37 cellular contexts compared by ENCODE assay signal in the genomic region with DNA sequence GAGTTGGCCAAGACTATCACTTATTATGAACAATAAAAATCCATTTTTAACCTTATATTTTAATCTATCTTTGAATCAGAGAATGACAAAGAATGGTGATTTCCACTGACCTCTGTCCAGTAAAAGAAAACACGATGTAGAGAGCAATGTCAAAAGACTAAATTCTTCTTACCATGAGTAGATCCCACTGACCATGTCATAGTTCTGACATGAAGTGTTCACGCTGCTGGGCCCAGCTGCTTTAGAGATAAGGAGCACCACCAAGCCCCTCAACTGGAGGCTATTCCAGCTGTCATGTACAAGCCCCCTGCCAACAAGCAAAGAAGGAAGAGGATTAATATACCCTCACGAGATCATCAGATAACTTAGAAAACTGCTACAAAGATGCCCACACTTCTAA.
"Had no signal": no experiment of that assay in that cellular context is flagged by ENCODE, and none has a peak within 500 bp of the region (broad histone marks: within the 10 kb centered on the region; RNA-seq: fewer than 3 reads in every experiment).

No MANE protein-coding gene starts in this region.

- H3K4me3 Mint-ChIP-seq: activated naive CD4-positive, alpha-beta T cell treated with anti-CD3 and anti-CD28 coated beads for 36 hours; activated naive CD4-positive, alpha-beta T cell treated with anti-CD3 and anti-CD28 coated beads, Interleukin-2, amount 10 ng/mL, durations not matched to agents 7 days and 5 days; activated naive CD4-positive, alpha-beta T cell treated with anti-CD3 and anti-CD28 coated beads, Interleukin-2, amount 50 U/mL, for 24 hours; activated naive CD8-positive, alpha-beta T cell; activated naive CD8-positive, alpha-beta T cell treated with anti-CD3 and anti-CD28 coated beads for 36 hours; activated naive CD8-positive, alpha-beta T cell treated with anti-CD3 and anti-CD28 coated beads, Interleukin-2, amount 10 ng/mL, durations not matched to agents 7 days and 5 days; activated naive CD8-positive, alpha-beta T cell treated with anti-CD3 and anti-CD28 coated beads, Interleukin-2, amount 50 U/mL, for 24 hours; activated T-cell treated with anti-CD3 and anti-CD28 coated beads, Interleukin-2, amount 50 U/mL, for 24 hours; activated T-cell treated with anti-CD3 and anti-CD28 coated beads, Interleukin-2, amount 50 U/mL, for 4 hours; activated T-cell treated with anti-CD3 and anti-CD28 coated beads, Interleukin-2, amount 50 U/mL, for 72 hours; activated T-helper 1 cell treated with anti-CD3 and anti-CD28 coated beads, Interleukin-12 subunit alpha, Interleukin-12 subunit beta, Interleukin-2, Interleukin-4 antibody, amounts not matched to agents 30 ng/mL and 10 ng/mL and 1 ng/mL, durations not matched to agents 14 hours and 24 hours and 36 hours; activated T-helper 17 cell treated with anti-CD3 and anti-CD28 coated beads, Interleukin-2, amount 50 U/mL, for 72 hours; brain; central memory CD8-positive, alpha-beta T cell had no signal

- H3K4me1 ChIP-seq: ascending aorta, body of pancreas, breast epithelium had no signal

- ATAC-seq: activated naive CD4-positive, alpha-beta T cell treated with anti-CD3 and anti-CD28 coated beads, Interleukin-2, amount 50 U/mL, for 72 hours; activated naive CD8-positive, alpha-beta T cell treated with anti-CD3 and anti-CD28 coated beads, Interleukin-2, amount 50 U/mL, for 24 hours; activated T-cell treated with anti-CD3 and anti-CD28 coated beads, Interleukin-2, amount 50 U/mL, for 4 hours; activated T-cell treated with anti-CD3 and anti-CD28 coated beads, Interleukin-2, amount 50 U/mL, for 72 hours; activated T-helper 17 cell treated with anti-CD3 and anti-CD28 coated beads, Interleukin-2, amount 50 U/mL, for 72 hours; body of pancreas had no signal

- H3K27me3 Mint-ChIP-seq: activated naive CD4-positive, alpha-beta T cell treated with anti-CD3 and anti-CD28 coated beads, Interleukin-2, amount 10 ng/mL, durations not matched to agents 7 days and 5 days; activated naive CD4-positive, alpha-beta T cell treated with anti-CD3 and anti-CD28 coated beads, Interleukin-2, amount 50 U/mL, for 24 hours; activated naive CD8-positive, alpha-beta T cell; activated naive CD8-positive, alpha-beta T cell treated with anti-CD3 and anti-CD28 coated beads for 36 hours; activated naive CD8-positive, alpha-beta T cell treated with anti-CD3 and anti-CD28 coated beads, Interleukin-2, amount 10 ng/mL, durations not matched to agents 7 days and 5 days; activated naive CD8-positive, alpha-beta T cell treated with anti-CD3 and anti-CD28 coated beads, Interleukin-2, amount 50 U/mL, for 24 hours; activated T-cell treated with anti-CD3 and anti-CD28 coated beads, Interleukin-2, amount 50 U/mL, for 24 hours; activated T-helper 17 cell treated with anti-CD3 and anti-CD28 coated beads, Interleukin-2, amount 50 U/mL, for 72 hours; brain; central memory CD8-positive, alpha-beta T cell had no signal

- H3K9me3 Mint-ChIP-seq: activated naive CD4-positive, alpha-beta T cell treated with anti-CD3 and anti-CD28 coated beads for 36 hours; activated naive CD4-positive, alpha-beta T cell treated with anti-CD3 and anti-CD28 coated beads, Interleukin-2, amount 10 ng/mL, durations not matched to agents 7 days and 5 days; activated naive CD4-positive, alpha-beta T cell treated with anti-CD3 and anti-CD28 coated beads, Interleukin-2, amount 50 U/mL, for 24 hours; activated naive CD8-positive, alpha-beta T cell treated with anti-CD3 and anti-CD28 coated beads for 36 hours; activated T-cell treated with anti-CD3 and anti-CD28 coated beads, Interleukin-2, amount 50 U/mL, for 24 hours; activated T-cell treated with anti-CD3 and anti-CD28 coated beads, Interleukin-2, amount 50 U/mL, for 4 hours; activated T-cell treated with anti-CD3 and anti-CD28 coated beads, Interleukin-2, amount 50 U/mL, for 72 hours; activated T-helper 1 cell treated with anti-CD3 and anti-CD28 coated beads, Interleukin-12 subunit alpha, Interleukin-12 subunit beta, Interleukin-2, Interleukin-4 antibody, amounts not matched to agents 30 ng/mL and 10 ng/mL and 1 ng/mL, durations not matched to agents 14 hours and 24 hours and 36 hours; activated T-helper 17 cell treated with anti-CD3 and anti-CD28 coated beads, Interleukin-2, amount 50 U/mL, for 72 hours; activated T-helper 2 cell treated with anti-CD3 and anti-CD28 coated beads, Interferon-gamma antibody, Interleukin-2, Interleukin-4, amounts not matched to agents 10 μg/mL and 5 μg/mL and 100 μg/mL, durations not matched to agents 14 hours and 24 hours and 36 hours; brain; central memory CD8-positive, alpha-beta T cell had no signal

- H3K4me3 ChIP-seq: adrenal gland, ascending aorta, body of pancreas, breast epithelium, cardiac muscle cell had no signal

- H3K36me3 Mint-ChIP-seq: brain had no signal

- DNase-seq: activated effector memory CD4-positive, alpha-beta T cell treated with anti-CD3 and anti-CD28 coated beads, Interleukin-2, amount 50 U/mL, for 16 hours; activated effector memory CD4-positive, alpha-beta T cell treated with Interleukin-2 at 50 U/mL for 16 hours; activated gamma-delta T cell; activated gamma-delta T cell treated with Interleukin-2 at 50 U/mL for 16 hours; activated naive CD4-positive, alpha-beta T cell; activated naive CD4-positive, alpha-beta T cell treated with anti-CD3 and anti-CD28 coated beads for 36 hours; activated naive CD4-positive, alpha-beta T cell treated with anti-CD3 and anti-CD28 coated beads, Interleukin-2, amount 10 ng/mL, durations not matched to agents 7 days and 5 days; activated naive CD4-positive, alpha-beta T cell treated with anti-CD3 and anti-CD28 coated beads, Interleukin-2, amount 50 U/mL, for 16 hours; activated naive CD4-positive, alpha-beta T cell treated with Interleukin-2 at 50 U/mL for 16 hours; activated naive CD8-positive, alpha-beta T cell treated with anti-CD3 and anti-CD28 coated beads for 36 hours; activated naive CD8-positive, alpha-beta T cell treated with anti-CD3 and anti-CD28 coated beads, Interleukin-2, amount 10 ng/mL, durations not matched to agents 7 days and 5 days; activated naive CD8-positive, alpha-beta T cell treated with anti-CD3 and anti-CD28 coated beads, Interleukin-2, amount 50 U/mL, for 24 hours; activated T-cell treated with anti-CD3 and anti-CD28 coated beads, Interleukin-2, amount 50 U/mL, for 24 hours; activated T-cell treated with anti-CD3 and anti-CD28 coated beads, Interleukin-2, amount 50 U/mL, for 4 hours; activated T-cell treated with anti-CD3 and anti-CD28 coated beads, Interleukin-2, amount 50 U/mL, for 48 hours; activated T-cell treated with anti-CD3 and anti-CD28 coated beads, Interleukin-2, amount 50 U/mL, for 72 hours; adrenal gland; amniotic stem cell; amygdala; anterior cingulate cortex; aorta; body of pancreas; brain microvascular endothelial cell; caudate nucleus; central memory CD4-positive, alpha-beta T cell; cerebellar nuclear complex had no signal

- H3K9me3 ChIP-seq: adrenal gland, ascending aorta, body of pancreas, breast epithelium had no signal

- H3K36me3 ChIP-seq: adrenal gland, brain microvascular endothelial cell, breast epithelium, cardiac muscle cell had no signal

- H3K27me3 ChIP-seq: adrenal gland, ascending aorta, body of pancreas, brain microvascular endothelial cell, breast epithelium, cardiac muscle cell had no signal

- H3K27ac Mint-ChIP-seq: activated naive CD4-positive, alpha-beta T cell treated with anti-CD3 and anti-CD28 coated beads for 36 hours; activated naive CD4-positive, alpha-beta T cell treated with anti-CD3 and anti-CD28 coated beads, Interleukin-2, amount 10 ng/mL, durations not matched to agents 7 days and 5 days; activated naive CD4-positive, alpha-beta T cell treated with anti-CD3 and anti-CD28 coated beads, Interleukin-2, amount 50 U/mL, for 24 hours; activated naive CD4-positive, alpha-beta T cell treated with anti-CD3 and anti-CD28 coated beads, Interleukin-2, amount 50 U/mL, for 72 hours; activated naive CD8-positive, alpha-beta T cell; activated naive CD8-positive, alpha-beta T cell treated with anti-CD3 and anti-CD28 coated beads for 36 hours; activated naive CD8-positive, alpha-beta T cell treated with anti-CD3 and anti-CD28 coated beads, Interleukin-2, amount 10 ng/mL, durations not matched to agents 7 days and 5 days; activated naive CD8-positive, alpha-beta T cell treated with anti-CD3 and anti-CD28 coated beads, Interleukin-2, amount 50 U/mL, for 24 hours; activated T-cell treated with anti-CD3 and anti-CD28 coated beads, Interleukin-2, amount 50 U/mL, for 24 hours; activated T-cell treated with anti-CD3 and anti-CD28 coated beads, Interleukin-2, amount 50 U/mL, for 72 hours; activated T-helper 1 cell treated with anti-CD3 and anti-CD28 coated beads, Interleukin-12 subunit alpha, Interleukin-12 subunit beta, Interleukin-2, Interleukin-4 antibody, amounts not matched to agents 30 ng/mL and 10 ng/mL and 1 ng/mL, durations not matched to agents 14 hours and 24 hours and 36 hours; activated T-helper 17 cell treated with anti-CD3 and anti-CD28 coated beads, Interleukin-2, amount 50 U/mL, for 72 hours; activated T-helper 2 cell treated with anti-CD3 and anti-CD28 coated beads, Interferon-gamma antibody, Interleukin-2, Interleukin-4, amounts not matched to agents 10 μg/mL and 5 μg/mL and 100 μg/mL, durations not matched to agents 14 hours and 24 hours and 36 hours; brain had no signal

- H3K27ac ChIP-seq: adrenal gland, ascending aorta, body of pancreas, brain microvascular endothelial cell, breast epithelium, cardiac muscle cell had no signal
